In the genomic region with DNA sequence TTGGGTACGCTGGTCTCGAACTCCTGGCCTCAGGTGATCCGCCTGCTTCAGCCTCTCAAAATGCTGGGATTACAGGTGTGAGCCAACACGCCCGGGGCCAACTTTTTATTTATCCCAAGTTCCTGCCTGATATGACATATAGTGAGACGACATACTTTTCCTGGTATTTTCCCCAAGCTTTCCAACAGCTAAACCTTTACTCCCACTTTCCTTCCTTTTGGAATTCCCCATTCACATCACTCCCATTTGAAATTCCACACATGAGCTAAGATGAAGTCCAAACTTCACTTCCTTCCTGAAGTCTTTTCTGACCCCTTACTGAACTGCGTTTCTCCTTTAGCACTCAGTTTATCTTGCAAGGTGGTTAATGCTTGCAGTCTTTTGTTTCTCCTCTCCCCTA, we compare ENCODE assay signal across 16 cellular contexts.
DNase-seq lines count a peak whose midpoint lies in the region; ATAC-seq, FAIRE-seq and TF ChIP-seq lines count a peak whose summit lies in the region.
"Had no signal": no experiment of that assay in that cellular context is flagged by ENCODE, and none has a peak within 500 bp of the region (broad histone marks: within the 10 kb centered on the region; RNA-seq: fewer than 3 reads in every experiment).

No MANE protein-coding gene starts in this region.

- H3K27me3 ChIP-seq in bronchial epithelial cell (ENCODE audit: control insufficient read depth, insufficient read depth, low read length): no peaks in the 10 kb centered on the region
- H3K27me3 ChIP-seq in neural progenitor cell: no peaks in the 10 kb centered on the region
- peaks cover 4% of the 10 kb centered on the region for H3K27me3 ChIP-seq in osteoblast (ENCODE audit: insufficient read depth, low read length)

- H3K79me2 ChIP-seq in neural progenitor cell (ENCODE audit: low read depth): no peaks in the 10 kb centered on the region
- no peaks in the 10 kb centered on the region for H3K79me2 ChIP-seq in osteoblast (ENCODE audit: insufficient read depth, low read length)

- H3K9me3 Mint-ChIP-seq in neural progenitor cell: peaks cover 11% of the 10 kb centered on the region
- H3K9me3 Mint-ChIP-seq in activated T-helper 1 cell treated with anti-CD3 and anti-CD28 coated beads, Interleukin-12 subunit alpha, Interleukin-12 subunit beta, Interleukin-2, Interleukin-4 antibody, amounts not matched to agents 30 ng/mL and 10 ng/mL and 1 ng/mL, durations not matched to agents 14 hours and 24 hours and 36 hours: no peaks in the 10 kb centered on the region
- H3K9me3 Mint-ChIP-seq: CD14-positive monocyte; CD8-positive, alpha-beta T cell had no signal

- H3F3A ChIP-seq in neural progenitor cell (ENCODE audit: low read depth): no peaks in the 10 kb centered on the region

- H3K27ac ChIP-seq in neural progenitor cell: no peak overlapping the region
- no peak overlapping the region for H3K27ac ChIP-seq in osteoblast (ENCODE audit: low read depth, low read length)
- H3K27ac ChIP-seq: HL-60 had no signal

- no peak overlapping the region for H3K9ac ChIP-seq in neural progenitor cell

- H3K36me3 ChIP-seq in bronchial epithelial cell (ENCODE audit: control insufficient read depth, insufficient read depth, low read length): no peaks in the 10 kb centered on the region
- no peaks in the 10 kb centered on the region for H3K36me3 ChIP-seq in neural progenitor cell
- H3K36me3 ChIP-seq in osteoblast (ENCODE audit: insufficient read depth, low read length): no peaks in the 10 kb centered on the region
- H3K36me3 ChIP-seq: HAP-1 had no signal

- H3K4me3 ChIP-seq in bronchial epithelial cell (ENCODE audit: low read depth, low read length): no peak overlapping the region
- no peak overlapping the region for H3K4me3 ChIP-seq in fibroblast of pulmonary artery (replicated peaks; ENCODE audit: low read depth, low read length)
- H3K4me3 ChIP-seq in neural progenitor cell: no peak overlapping the region
- no peak overlapping the region for H3K4me3 ChIP-seq in osteoblast (ENCODE audit: insufficient read depth, low read length)
- H3K4me3 ChIP-seq: HAP-1 had no signal

- DNase-seq in bronchial epithelial cell (ENCODE audit: low read depth): no peak
- DNase-seq in fibroblast of pulmonary artery (ENCODE audit: low read depth): peak; percentile 46
- DNase-seq in neural progenitor cell (ENCODE audit: low spot score): no peak
- DNase-seq in ureter (ENCODE audit: low spot score): no peak
- no peak for DNase-seq in activated T-helper 1 cell treated with anti-CD3 and anti-CD28 coated beads, Interleukin-12 subunit alpha, Interleukin-12 subunit beta, Interleukin-2, Interleukin-4 antibody, amounts not matched to agents 30 ng/mL and 10 ng/mL and 1 ng/mL, durations not matched to agents 14 hours and 24 hours and 36 hours (ENCODE audit: low spot score)
- DNase-seq in osteoblast (ENCODE audit: insufficient read length, low spot score, missing footprints): no peak
- DNase-seq: CD8-positive, alpha-beta T cell; COR-L47; DND-41; GDM1; GOT3 had no signal

- H3K4me1 Mint-ChIP-seq in neural progenitor cell: peaks cover 14% of the 10 kb centered on the region
- H3K4me1 Mint-ChIP-seq in activated T-helper 1 cell treated with anti-CD3 and anti-CD28 coated beads, Interleukin-12 subunit alpha, Interleukin-12 subunit beta, Interleukin-2, Interleukin-4 antibody, amounts not matched to agents 30 ng/mL and 10 ng/mL and 1 ng/mL, durations not matched to agents 14 hours and 24 hours and 36 hours (ENCODE audit: low read depth): peaks cover 12% of the 10 kb centered on the region
- H3K4me1 Mint-ChIP-seq: CD14-positive monocyte had no signal

- H2AFZ ChIP-seq in neural progenitor cell (replicated peaks): no peak overlapping the region
- no peak overlapping the region for H2AFZ ChIP-seq in osteoblast (ENCODE audit: low read length)

- H3K4me2 ChIP-seq in neural progenitor cell (peak overlapping the region; percentile 35), osteoblast (ENCODE audit: insufficient read depth, low read length) (no peak overlapping the region)

- peak; percentile 40 for FAIRE-seq in bronchial epithelial cell (lab: Jason Lieb, UNC)
- FAIRE-seq: GM12892 had no signal

- ATAC-seq in HG03135 (IDR thresholded peaks at IDR 0.05; ENCODE audit: unreplicated experiment): no peak
- ATAC-seq: CD8-positive, alpha-beta T cell had no signal

- TF ChIP-seq CTCF in bronchial epithelial cell (IDR thresholded peaks at IDR 0.05; ENCODE audit: insufficient read depth, low read length, severe bottlenecking): no peak
- no peak for TF ChIP-seq CTCF in fibroblast of pulmonary artery (IDR thresholded peaks at IDR 0.05; ENCODE audit: low read length, missing control alignments)
- no peak for TF ChIP-seq CTCF in neural progenitor cell (IDR thresholded peaks at IDR 0.05)
- no peak for TF ChIP-seq CTCF in osteoblast (IDR thresholded peaks at IDR 0.05; ENCODE audit: extremely low read depth, low read depth, low read length)

- no peak overlapping the region for H3K27ac Mint-ChIP-seq in neural progenitor cell
- no peak overlapping the region for H3K27ac Mint-ChIP-seq in activated T-helper 1 cell treated with anti-CD3 and anti-CD28 coated beads, Interleukin-12 subunit alpha, Interleukin-12 subunit beta, Interleukin-2, Interleukin-4 antibody, amounts not matched to agents 30 ng/mL and 10 ng/mL and 1 ng/mL, durations not matched to agents 14 hours and 24 hours and 36 hours
- H3K27ac Mint-ChIP-seq: CD14-positive monocyte; CD8-positive, alpha-beta T cell had no signal

- H3K27me3 Mint-ChIP-seq in neural progenitor cell (ENCODE audit: insufficient read depth, low read depth): no peaks in the 10 kb centered on the region
- H3K27me3 Mint-ChIP-seq in activated T-helper 1 cell treated with anti-CD3 and anti-CD28 coated beads, Interleukin-12 subunit alpha, Interleukin-12 subunit beta, Interleukin-2, Interleukin-4 antibody, amounts not matched to agents 30 ng/mL and 10 ng/mL and 1 ng/mL, durations not matched to agents 14 hours and 24 hours and 36 hours (ENCODE audit: insufficient read depth): peaks cover 14% of the 10 kb centered on the region

- H3K9me3 ChIP-seq in neural progenitor cell (ENCODE audit: low read depth) (no peaks in the 10 kb centered on the region), osteoblast (ENCODE audit: low read depth, low read length) (no peaks in the 10 kb centered on the region)
- H3K9me3 ChIP-seq: HAP-1 had no signal

- H4K20me1 ChIP-seq in neural progenitor cell (ENCODE audit: low read depth) (no peaks in the 10 kb centered on the region), osteoblast (ENCODE audit: insufficient read depth, low read length) (no peaks in the 10 kb centered on the region)

- intact Hi-C loops in activated T-helper 1 cell treated with anti-CD3 and anti-CD28 coated beads, Interleukin-12 subunit alpha, Interleukin-12 subunit beta, Interleukin-2, Interleukin-4 antibody, amounts not matched to agents 30 ng/mL and 10 ng/mL and 1 ng/mL, durations not matched to agents 14 hours and 24 hours and 36 hours (cut with micrococcal nuclease): no loop called here

- no peak overlapping the region for H3K4me3 Mint-ChIP-seq in neural progenitor cell
- H3K4me3 Mint-ChIP-seq in activated T-helper 1 cell treated with anti-CD3 and anti-CD28 coated beads, Interleukin-12 subunit alpha, Interleukin-12 subunit beta, Interleukin-2, Interleukin-4 antibody, amounts not matched to agents 30 ng/mL and 10 ng/mL and 1 ng/mL, durations not matched to agents 14 hours and 24 hours and 36 hours: no peak overlapping the region
- H3K4me3 Mint-ChIP-seq: CD14-positive monocyte; CD8-positive, alpha-beta T cell had no signal

- H3K4me1 ChIP-seq in neural progenitor cell (peaks cover 3% of the 10 kb centered on the region), osteoblast (ENCODE audit: insufficient read depth, low read length) (peaks cover 11% of the 10 kb centered on the region)
- H3K4me1 ChIP-seq: HAP-1 had no signal

- no peaks in the 10 kb centered on the region for H3K36me3 Mint-ChIP-seq in neural progenitor cell
- H3K36me3 Mint-ChIP-seq in activated T-helper 1 cell treated with anti-CD3 and anti-CD28 coated beads, Interleukin-12 subunit alpha, Interleukin-12 subunit beta, Interleukin-2, Interleukin-4 antibody, amounts not matched to agents 30 ng/mL and 10 ng/mL and 1 ng/mL, durations not matched to agents 14 hours and 24 hours and 36 hours (ENCODE audit: low read depth): peaks cover 3% of the 10 kb centered on the region
- H3K36me3 Mint-ChIP-seq: CD14-positive monocyte had no signal
